In the genomic region with DNA sequence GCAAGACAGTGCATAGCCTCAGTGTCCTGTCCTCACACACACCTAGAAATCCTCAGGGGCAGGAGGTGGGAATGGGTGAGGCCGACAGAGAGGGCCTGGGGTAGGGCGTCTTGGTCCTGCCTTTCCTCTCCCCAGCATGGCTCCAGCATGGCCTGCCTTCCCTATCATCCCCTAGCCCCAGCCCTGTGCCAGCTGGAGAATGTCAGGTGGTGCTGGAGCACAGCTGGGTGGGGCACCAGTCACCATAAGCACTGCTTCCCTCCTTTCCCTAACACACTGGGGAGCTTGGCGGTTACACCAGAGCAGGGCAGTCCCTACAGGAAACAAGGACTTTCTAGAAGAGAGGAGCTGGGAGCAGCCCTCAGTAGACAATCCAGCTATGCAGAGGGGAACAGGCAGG, we compare ENCODE assay signal across 18 cellular contexts.
"Had no signal": no experiment of that assay in that cellular context is flagged by ENCODE, and none has a peak within 500 bp of the region (broad histone marks: within the 10 kb centered on the region; RNA-seq: fewer than 3 reads in every experiment).

No MANE protein-coding gene starts in this region.

- H3K36me3 ChIP-seq: neutrophil, upper lobe of right lung, vagina had no signal

- H3K27me3 Mint-ChIP-seq: dendritic cell treated with granulocyte-macrophage colony-stimulating factor and Interleukin-4, amounts not matched to agents 40 ng/mL and 50 ng/mL, for 4 days; stimulated activated naive CD8-positive, alpha-beta T cell treated with anti-CD3 and anti-CD28 coated beads, Interleukin-15, Interleukin-2, amounts not matched to agents 100 ng/mL and 50 ng/mL, for 24 hours had no signal

- H3K27me3 ChIP-seq: foreskin keratinocyte, hepatocyte, neutrophil, testis, tibial nerve, upper lobe of right lung, vagina had no signal

- H3K4me2 ChIP-seq: hepatocyte had no signal

- H3K4me3 Mint-ChIP-seq: dendritic cell treated with granulocyte-macrophage colony-stimulating factor and Interleukin-4, amounts not matched to agents 40 ng/mL and 50 ng/mL, for 4 days; nephron progenitor cell; stimulated activated naive CD8-positive, alpha-beta T cell treated with anti-CD3 and anti-CD28 coated beads, Interleukin-15, Interleukin-2, amounts not matched to agents 100 ng/mL and 50 ng/mL, for 24 hours had no signal

- H3K4me3 ChIP-seq: hepatocyte, psoas muscle, testis, tibial nerve, upper lobe of right lung, vagina had no signal

- H3K4me1 ChIP-seq: foreskin keratinocyte, psoas muscle, testis, tibial nerve, upper lobe of right lung, vagina had no signal

- H2AFZ ChIP-seq: hepatocyte had no signal

- H3K9me3 ChIP-seq: neutrophil, psoas muscle, testis, upper lobe of right lung, vagina had no signal

- H3K27ac ChIP-seq: foreskin keratinocyte, hepatocyte, neutrophil, psoas muscle, testis, tibial nerve, upper lobe of right lung, vagina had no signal

- DNase-seq: cerebellar nuclear complex; foreskin keratinocyte; head of caudate nucleus; kidney; left cardiac atrium; mammary epithelial cell; nephron progenitor cell; psoas muscle; retina; stimulated activated CD4-positive, alpha-beta T cell treated with anti-CD3 and anti-CD28 coated beads, Interleukin-2, amount 100 ng/mL, for 24 hours; testis; upper lobe of right lung had no signal

- H3K27ac Mint-ChIP-seq: dendritic cell treated with granulocyte-macrophage colony-stimulating factor and Interleukin-4, amounts not matched to agents 40 ng/mL and 50 ng/mL, for 4 days; stimulated activated naive CD8-positive, alpha-beta T cell treated with anti-CD3 and anti-CD28 coated beads, Interleukin-15, Interleukin-2, amounts not matched to agents 100 ng/mL and 50 ng/mL, for 24 hours had no signal
